Comparison of ENCODE assay signal across 20 cellular contexts in the genomic region with DNA sequence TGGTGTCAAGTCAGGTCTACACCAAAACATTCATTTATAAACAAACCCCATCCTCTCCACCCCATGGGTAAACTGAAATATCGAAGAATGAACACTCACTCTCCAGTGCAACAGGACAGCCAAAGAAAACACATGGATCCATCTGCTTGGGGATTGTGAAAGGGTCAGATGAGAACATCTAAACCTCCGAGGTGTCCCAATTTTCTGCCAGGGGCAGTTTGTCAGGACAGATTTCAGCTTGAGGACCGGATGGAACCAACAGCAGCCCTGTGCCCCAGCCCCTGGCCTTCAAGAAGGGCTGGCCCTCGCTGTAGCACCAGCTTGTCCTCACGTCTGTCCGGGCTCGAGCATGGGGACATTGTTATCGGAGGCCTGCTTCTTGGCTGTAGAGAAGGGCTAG.
"Had no signal": no experiment of that assay in that cellular context is flagged by ENCODE, and none has a peak within 500 bp of the region (broad histone marks: within the 10 kb centered on the region; RNA-seq: fewer than 3 reads in every experiment).

No MANE protein-coding gene starts in this region.

- ATAC-seq: activated CD4-positive, CD25-positive, alpha-beta regulatory T cell treated with anti-CD3 and anti-CD28 coated beads, Interleukin-2, amount 50 U/mL, for 24 hours; activated CD8-positive, alpha-beta memory T cell treated with anti-CD3 and anti-CD28 coated beads, Interleukin-2, amount 10 ng/mL, durations not matched to agents 7 days and 5 days; left lung; pancreas; stimulated activated naive B cell treated with anti-CD40 and anti-IgM and Interleukin-4, amounts not matched to agents 10 μg/mL and 1 μg/mL and 100 μg/mL, for 72 hours had no signal

- H3K9me3 ChIP-seq: esophagus squamous epithelium, left lung, neutrophil, pancreas, testis, uterus had no signal

- H3K4me3 ChIP-seq: esophagus squamous epithelium, left lung, pancreas, testis, uterus had no signal

- H3K36me3 ChIP-seq: esophagus squamous epithelium, left lung, neutrophil, pancreas, uterus had no signal

- H3K27me3 ChIP-seq: left lung, pancreas, testis, uterus had no signal

- DNase-seq: activated CD4-positive, alpha-beta memory T cell treated with anti-CD3 and anti-CD28 coated beads, Interleukin-2, amount 10 ng/mL, durations not matched to agents 7 days and 5 days; activated CD4-positive, alpha-beta T cell treated with anti-CD3 and anti-CD28 coated beads, Interleukin-2, amount 10 ng/mL, durations not matched to agents 24 days and 14 days; activated CD8-positive, alpha-beta memory T cell treated with anti-CD3 and anti-CD28 coated beads, Interleukin-2, amount 10 ng/mL, durations not matched to agents 7 days and 5 days; activated effector memory CD4-positive, alpha-beta T cell treated with anti-CD3 and anti-CD28 coated beads, Interleukin-2, amount 50 U/mL, for 16 hours; activated naive CD4-positive, alpha-beta T cell treated with anti-CD3 and anti-CD28 coated beads, Interleukin-2, amount 10 ng/mL, durations not matched to agents 7 days and 5 days; activated T-cell treated with anti-CD3 and anti-CD28 coated beads for 4 hours; effector memory CD4-positive, alpha-beta T cell; esophagus squamous epithelium; kidney; left lung; pancreas; stimulated activated CD4-positive, alpha-beta T cell treated with anti-CD3 and anti-CD28 coated beads, Interleukin-2, amount 100 ng/mL, for 48 hours; stimulated activated CD8-positive, alpha-beta memory T cell treated with anti-CD3 and anti-CD28 coated beads, Interleukin-4, amount 100 ng/mL, for 48 hours; stimulated activated naive B cell treated with anti-CD40 and anti-IgM and Interleukin-4, amounts not matched to agents 10 μg/mL and 1 μg/mL and 100 μg/mL, for 72 hours; testis; trophoblast cell; uterus had no signal

- H3K4me1 ChIP-seq: uterus had no signal

- H3K27ac ChIP-seq: left lung, neutrophil, pancreas, uterus, VCaP had no signal
